Comparison of ENCODE assay signal across 12 cellular contexts in the genomic region with DNA sequence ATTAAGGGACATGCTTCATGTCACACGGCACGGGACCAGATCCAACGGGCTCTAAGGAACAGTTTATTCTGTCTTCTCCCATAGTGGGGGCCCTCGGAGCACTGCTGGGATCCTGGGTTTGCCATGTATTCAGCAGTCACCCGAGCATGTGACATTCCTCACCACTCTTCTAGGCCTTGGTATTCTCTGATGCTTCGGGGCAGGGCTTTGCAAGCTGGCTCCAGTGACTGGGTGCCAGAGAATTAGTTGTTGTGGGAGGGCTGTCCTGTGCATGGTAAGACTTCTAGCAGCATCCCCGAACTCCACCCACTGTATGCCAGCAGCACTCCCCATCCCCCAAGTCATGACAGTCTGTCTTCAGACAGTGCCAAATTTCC. TPM values are rescaled to one million over a fixed set of nuclear protein-coding genes. Genes with fewer than 3 reads are reported as not detected.
DNase-seq lines count a peak whose midpoint lies in the region; TF ChIP-seq lines count a peak whose summit lies in the region.
"Had no signal": no experiment of that assay in that cellular context is flagged by ENCODE, and none has a peak within 500 bp of the region (broad histone marks: within the 10 kb centered on the region; RNA-seq: fewer than 3 reads in every experiment).

No MANE protein-coding gene starts in this region.

- no peak overlapping the region for H3K27ac Mint-ChIP-seq in endodermal cell
- H3K27ac Mint-ChIP-seq: CD4-positive, alpha-beta memory T cell had no signal

- H3K36me3 ChIP-seq in endodermal cell (ENCODE audit: control insufficient read depth, insufficient read depth, low read length) = no peaks in the 10 kb centered on the region
- no peaks in the 10 kb centered on the region for H3K36me3 ChIP-seq in MM.1S (replicated peaks; ENCODE audit: insufficient read depth, low read length)

- no peak overlapping the region for H3K4me3 Mint-ChIP-seq in endodermal cell
- H3K4me3 Mint-ChIP-seq: CD4-positive, alpha-beta memory T cell had no signal

- H3K36me3 Mint-ChIP-seq in endodermal cell (ENCODE audit: low read depth) = no peaks in the 10 kb centered on the region
- H3K36me3 Mint-ChIP-seq: CD4-positive, alpha-beta memory T cell had no signal

- H3K27me3 ChIP-seq in AG04450 (ENCODE audit: control insufficient read depth, insufficient read depth, low read length) (peaks cover 2% of the 10 kb centered on the region), endodermal cell (ENCODE audit: control insufficient read depth, insufficient read depth, low read length, poor library complexity, severe bottlenecking) (no peaks in the 10 kb centered on the region), MM.1S (replicated peaks; ENCODE audit: insufficient read depth, low read length) (peaks cover 62% of the 10 kb centered on the region)

- no peaks in the 10 kb centered on the region for H3F3A ChIP-seq in MM.1S (ENCODE audit: insufficient read depth, low read length)

- WGBS in endodermal cell (ENCODE audit: insufficient coverage in 1 of 2, insufficient read length in 1 of 2), 2 experiments = 83 to 84% methylated on average over 6 to 7 of the region's 7 CpGs

- TF ChIP-seq CTCF in AG04450 (IDR thresholded peaks at IDR 0.05; ENCODE audit: low read depth, low read length) (no peak), endodermal cell (conservative IDR thresholded peaks at IDR 0.05) (no peak), MM.1S (IDR thresholded peaks at IDR 0.05; ENCODE audit: low read length) (no peak)

- POLR2A ChIA-PET in AG04450 (lab: Yijun Ruan, JAX) = no interaction called here

- no peaks in the 10 kb centered on the region for H3K79me2 ChIP-seq in MM.1S (ENCODE audit: low read length)

- no peaks in the 10 kb centered on the region; the same call in 1 of the 2 replicates for H3K9me3 ChIP-seq in AG04450 (ENCODE audit: control insufficient read depth, insufficient read depth, low read length)
- no peaks in the 10 kb centered on the region for H3K9me3 ChIP-seq in endodermal cell (ENCODE audit: control insufficient read depth, low read length)
- no peaks in the 10 kb centered on the region for H3K9me3 ChIP-seq in MM.1S (replicated peaks; ENCODE audit: insufficient read depth, low read length)

- no peaks in the 10 kb centered on the region for H3K9me2 ChIP-seq in MM.1S (replicated peaks; ENCODE audit: insufficient read depth, low read length)

- no peak overlapping the region for H2AFZ ChIP-seq in MM.1S (ENCODE audit: low read length)

- H3K27ac ChIP-seq in AG04450 (ENCODE audit: low read depth, low read length) (peak overlapping the region; percentile 31), endodermal cell (ENCODE audit: low read depth, low read length) (no peak overlapping the region), MM.1S (ENCODE audit: low read length) (no peak overlapping the region)
- H3K27ac ChIP-seq: VCaP had no signal

- H3K9ac ChIP-seq in endodermal cell (ENCODE audit: extremely low read depth, low read length, poor library complexity, severe bottlenecking) = no peak overlapping the region
- no peak overlapping the region for H3K9ac ChIP-seq in MM.1S (ENCODE audit: low read length)

- peaks cover 3% of the 10 kb centered on the region for H3K27me3 Mint-ChIP-seq in endodermal cell (ENCODE audit: insufficient read depth)
- H3K27me3 Mint-ChIP-seq: CD4-positive, alpha-beta memory T cell had no signal

- CTCF ChIA-PET in AG04450 (lab: Charles Lee) = interaction anchor here (2.5 kb wide), 2 partner anchors 12 to 37 kb away, joined by 9 read pairs; no protein-coding TSS in a partner anchor

- H3K4me3 ChIP-seq in AG04450 (ENCODE audit: low read depth, low read length) = no peak overlapping the region
- no peak overlapping the region for H3K4me3 ChIP-seq in endodermal cell (ENCODE audit: low read length)
- no peak overlapping the region for H3K4me3 ChIP-seq in MM.1S (ENCODE audit: low read length)

- DNase-seq in AG04450 (ENCODE audit: low read depth, low spot score) (no peak), NCI-H2171 (lab: John Stamatoyannopoulos, UW) (peak; percentile 13), endodermal cell (peak; percentile 61), midbrain (lab: John Stamatoyannopoulos, UW) (peak; percentile 11), T-helper 2 cell (no peak), MM.1S (no peak), NOMO-1 treated with dmso at 0.1 percent for 144 hours (lab: John Stamatoyannopoulos, UW; ENCODE audit: unreplicated experiment) (no peak)
- DNase-seq in activated CD8-positive, alpha-beta memory T cell treated with anti-CD3 and anti-CD28 coated beads, Interleukin-2, amount 50 U/mL, for 48 hours = no peak
- DNase-seq: CD4-positive, alpha-beta memory T cell had no signal

- H4K20me1 ChIP-seq in MM.1S (ENCODE audit: insufficient read depth, low read length) = no peaks in the 10 kb centered on the region

- no peaks in the 10 kb centered on the region for H3K4me1 Mint-ChIP-seq in endodermal cell
- H3K4me1 Mint-ChIP-seq: CD4-positive, alpha-beta memory T cell had no signal

- H3K9me3 Mint-ChIP-seq in endodermal cell = no peaks in the 10 kb centered on the region
- H3K9me3 Mint-ChIP-seq: CD4-positive, alpha-beta memory T cell had no signal

- H3K4me1 ChIP-seq in endodermal cell (ENCODE audit: control insufficient read depth, insufficient read depth, low read length) (no peaks in the 10 kb centered on the region), MM.1S (ENCODE audit: low read length) (peaks cover 4% of the 10 kb centered on the region; the same call in 1 of the 2 replicates)

- no peak overlapping the region for H3K4me2 ChIP-seq in MM.1S (ENCODE audit: low read depth, low read length)

RNA-seq across cellular contexts. Expression of a gene that starts 5.4 kb away (rescaled TPM):
- polyA plus RNA-seq in AG04450 (2011; rRNA removed) = 0.37 and 0.50 TPM in 2 replicates
- polyA minus RNA-seq in AG04450 (2011; rRNA and poly(A)+ RNA removed) = 0.18 TPM in 1 of 2 replicates, not detected in the other
- total RNA-seq in endodermal cell = not detected
- not detected for polyA plus RNA-seq in endodermal cell (2013, experiment 1 of 2)
- not detected for polyA plus RNA-seq in endodermal cell (2013, experiment 2 of 2)
- total RNA-seq: CD4-positive, alpha-beta memory T cell; dermis microvascular lymphatic vessel endothelial cell; urinary bladder had no signal
- polyA plus RNA-seq: CD4-positive, alpha-beta memory T cell had no signal

RNA-seq across cellular contexts. Expression of a gene that starts 25.1 kb away (rescaled TPM):
- polyA plus RNA-seq in AG04450 (2011; rRNA removed) = not detected in 2 replicates
- not detected in 2 replicates for polyA minus RNA-seq in AG04450 (2011; rRNA and poly(A)+ RNA removed)
- under 1 TPM; 0.15 to 0.22 TPM for total RNA-seq in endodermal cell
- 0.07 TPM for polyA plus RNA-seq in endodermal cell (2013, experiment 1 of 2)
- not detected for polyA plus RNA-seq in endodermal cell (2013, experiment 2 of 2)
- total RNA-seq: CD4-positive, alpha-beta memory T cell; dermis microvascular lymphatic vessel endothelial cell had no signal
- polyA plus RNA-seq: CD4-positive, alpha-beta memory T cell had no signal

Comparison
In these comparisons a context has a peak if more than half of its experiments do, and no peak if none do; other contexts are left out.
1. DNase-seq: peak in NCI-H2171 (single experiment), endodermal cell (single experiment) and midbrain (single experiment); none in AG04450 (single experiment), activated CD8-positive, alpha-beta memory T cell treated with anti-CD3 and anti-CD28 coated beads, Interleukin-2, amount 50 U/mL, for 48 hours (single experiment), T-helper 2 cell (0 of 5), MM.1S (single experiment) and NOMO-1 treated with dmso at 0.1 percent for 144 hours (single experiment).